Comparison of ENCODE assay signal across 1 cellular context in the genomic region with DNA sequence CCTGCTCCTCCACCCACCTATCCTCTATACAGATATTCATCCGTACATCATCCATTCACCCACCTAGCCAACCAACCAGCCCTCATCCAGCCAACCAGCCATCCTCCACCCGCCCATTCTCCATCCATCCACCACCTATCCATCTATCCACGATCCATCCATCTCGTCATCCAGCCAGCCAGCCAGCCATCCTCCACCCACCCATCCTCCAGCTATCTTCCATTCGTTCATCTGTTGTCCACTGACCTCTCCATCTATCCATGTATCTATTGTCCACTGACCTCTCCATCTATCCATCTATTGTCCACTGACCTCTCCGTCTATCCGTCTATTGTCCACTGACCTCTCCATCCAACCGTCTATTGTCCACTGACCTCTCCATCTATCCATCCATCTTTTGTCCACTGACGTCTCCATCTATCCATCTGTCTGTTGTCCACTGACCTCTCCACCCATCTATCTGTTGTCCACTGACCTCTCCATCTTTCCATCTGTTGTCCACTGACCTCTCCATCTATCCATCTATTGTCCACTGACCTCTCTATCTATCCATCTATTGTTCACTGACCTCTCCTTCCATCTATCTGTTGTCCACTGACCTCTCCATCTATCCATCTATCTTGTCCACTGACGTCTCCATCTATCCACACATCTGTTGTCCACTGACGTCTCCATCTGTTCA.
TF ChIP-seq lines count a peak whose summit lies in the region.

No MANE protein-coding gene starts in this region.

TF ChIP-seq in HEK293, 187 proteins besides CTCF, POLR2A, EP300 and RAD21 (continued from another document):
- TF ChIP-seq ZBTB8A (tag by site-specific recombination; IDR thresholded peaks at IDR 0.05) (no peak), EGR2 (tag by site-specific recombination; IDR thresholded peaks at IDR 0.05; ENCODE audit: low read depth) (peak; percentile 76), ZNF121 (tag by site-specific recombination; IDR thresholded peaks at IDR 0.05) (no peak), ZFHX2 (tag by site-specific recombination; conservative IDR thresholded peaks at IDR 0.05) (peak; percentile 40; the same call in 1 of the 2 replicates), BCL11B (tag by site-specific recombination; IDR thresholded peaks at IDR 0.05; ENCODE audit: low read depth) (peak; percentile 93), ZNF366 (tag by site-specific recombination; conservative IDR thresholded peaks at IDR 0.05) (peak; percentile 70)
